ENCODE assay signal across 8 cellular contexts in genomic region chr11:43942651-43943356, GRCh38. TPM values are rescaled to one million over a fixed set of nuclear protein-coding genes. Genes with fewer than 3 reads are reported as not detected.
DNase-seq lines count a peak whose midpoint lies in the region; ATAC-seq, FAIRE-seq and TF ChIP-seq lines count a peak whose summit lies in the region.

No MANE protein-coding gene starts in this region.

- H3K9me3 ChIP-seq in Caco-2 (no peaks in the 10 kb centered on the region), pancreas (no peaks in the 10 kb centered on the region)

- H3K4me3 ChIP-seq in Caco-2 (ENCODE audit: low read depth, low read length) = peak overlapping the region; percentile 34
- H3K4me3 ChIP-seq in pancreas = peak overlapping the region; percentile 29 to 61 (median 41)

- no TSS peak for BruUV-seq in Caco-2 (replicated peaks; lab: Mats Ljungman, UMichigan)

- peaks cover 8% of the 10 kb centered on the region for H3K4me1 ChIP-seq in Caco-2
- peaks cover 0 to 7% (median 6%) of the 10 kb centered on the region in 3 donors for H3K4me1 ChIP-seq in pancreas

- H3K4me1 Mint-ChIP-seq in Caco-2 (ENCODE audit: low read depth, unreplicated experiment) = peaks cover 12% of the 10 kb centered on the region

- H3K27ac Mint-ChIP-seq in Caco-2 (ENCODE audit: unreplicated experiment) = peak overlapping the region; percentile 58

- no peaks in the 10 kb centered on the region for H3K9me3 Mint-ChIP-seq in Caco-2 (ENCODE audit: unreplicated experiment)

- intact Hi-C loops in Caco-2 (cut with micrococcal nuclease; ENCODE audit: unreplicated experiment) = no loop called here
- intact Hi-C loops in pancreas (cut with DNase I) = no loop called here

- ATAC-seq in HG02642 (IDR thresholded peaks at IDR 0.05; ENCODE audit: poor library complexity, unreplicated experiment) = peak; percentile 19
- peak in 2 of 4 donors; percentile 12 to 30 for ATAC-seq in pancreas

- WGBS in pancreas, 2 donors = 1% methylated on average over 53 to 95 of the region's 95 CpGs

- DNase-seq in Caco-2 (no peak), glomerular visceral epithelial cell (ENCODE audit: extremely low spot score) (peak; percentile 18), pancreas (peak in 2 of 6 donors; percentile 45 to 68), DMS79 treated with DMSO at 0.1 percent for 48 hours (lab: John Stamatoyannopoulos, UW) (no peak), HTR-8/SVneo (ENCODE audit: insufficient read length, low spot score) (no peak)
- DNase-seq in activated CD8-positive, alpha-beta memory T cell treated with anti-CD3 and anti-CD28 coated beads, Interleukin-2, amount 50 U/mL, for 48 hours = peak; percentile 61
- DNase-seq in NK-92 treated with Interleukin-12 subunit alpha and Interleukin-12 subunit beta, amount 100 ng/mL, for 24 hours (lab: John Stamatoyannopoulos, UW) = no peak

- no peak for FAIRE-seq in pancreas (lab: Jason Lieb, UNC)
- FAIRE-seq in HTR-8/SVneo (lab: Jason Lieb, UNC) = no peak

- TF ChIP-seq CTCF in Caco-2 (IDR thresholded peaks at IDR 0.05; ENCODE audit: insufficient read depth in 1 of 2, low read depth in 1 of 2, low read length in 1 of 2, severe bottlenecking in 1 of 2, unreplicated experiment in 1 of 2) = no peak
- TF ChIP-seq CTCF in pancreas (IDR thresholded peaks at IDR 0.05) = no peak

- H3K36me3 Mint-ChIP-seq in Caco-2 (ENCODE audit: insufficient read depth, unreplicated experiment) = peaks cover 12% of the 10 kb centered on the region

- no peaks in the 10 kb centered on the region for H3K36me3 ChIP-seq in Caco-2 (ENCODE audit: control insufficient read depth, insufficient read depth, low read length)
- no peaks in the 10 kb centered on the region for H3K36me3 ChIP-seq in pancreas

- peaks cover 30% of the 10 kb centered on the region for H3K27me3 Mint-ChIP-seq in Caco-2 (ENCODE audit: insufficient read depth, unreplicated experiment)

- peaks cover 11% of the 10 kb centered on the region for H3K27me3 ChIP-seq in Caco-2 (replicated peaks; ENCODE audit: control insufficient read depth, insufficient read depth, low read length)
- peaks cover 0 to 15% (median 0%) of the 10 kb centered on the region in 4 donors for H3K27me3 ChIP-seq in pancreas

- CTCF ChIA-PET in Caco-2 (lab: Charles Lee) = interaction anchor here (0.6 to 1.8 kb wide), 7 partner anchors 10 to 244 kb away, joined by 3 to 5 read pairs (median 4); no protein-coding TSS in a partner anchor

- POLR2A ChIA-PET in Caco-2 (lab: Charles Lee) = interaction anchor here (0.6 kb wide), 2 partner anchors 12 to 53 kb away, joined by 3 read pairs; no protein-coding TSS in a partner anchor

- H3K4me3 Mint-ChIP-seq in Caco-2 (ENCODE audit: unreplicated experiment) = peak overlapping the region; percentile 81

- H3K27ac ChIP-seq in pancreas = peak overlapping the region in 2 of 4 donors; percentile 33 to 67

RNA-seq across cellular contexts. Expression of gene C11orf96, which starts 0.4 kb away (rescaled TPM):
- total RNA-seq in Caco-2 (2022) (0.26 TPM in 1 of 2 replicates, not detected in the other), pancreas (10 to 100 TPM in 3 of 6 donors, 1 to 10 TPM in 3; 3.7 to 45.1 (median 14.0) TPM)
- polyA plus RNA-seq in pancreas = 10 to 100 TPM; 28.4 to 33.1 TPM

Comparison
In these comparisons a context has a peak if more than half of its experiments do, and no peak if none do; other contexts are left out.
1. DNase-seq: peak in activated CD8-positive, alpha-beta memory T cell treated with anti-CD3 and anti-CD28 coated beads, Interleukin-2, amount 50 U/mL, for 48 hours (single experiment) and glomerular visceral epithelial cell (single experiment); none in Caco-2 (0 of 2), NK-92 treated with Interleukin-12 subunit alpha and Interleukin-12 subunit beta, amount 100 ng/mL, for 24 hours (single experiment), DMS79 treated with DMSO at 0.1 percent for 48 hours (single experiment) and HTR-8/SVneo (single experiment).